1 cellular context compared by ENCODE assay signal in the genomic region with DNA sequence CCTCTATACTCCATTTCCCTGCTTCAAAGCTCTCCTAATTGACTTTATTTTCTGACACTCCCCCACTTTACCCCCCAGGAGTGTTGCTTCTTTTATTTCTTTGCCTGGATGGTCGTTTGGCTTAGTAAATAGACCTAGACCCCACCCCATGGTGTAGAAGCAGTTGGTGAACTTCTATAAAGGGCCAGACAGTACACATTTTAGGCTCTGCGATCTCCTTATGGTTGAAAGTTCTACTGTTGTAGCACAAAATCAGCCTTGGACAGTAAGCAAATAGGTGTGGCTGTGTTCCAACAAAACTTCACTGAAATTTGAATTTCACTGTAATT.
TF ChIP-seq lines count a peak whose summit lies in the region.

No MANE protein-coding gene starts in this region.

TF ChIP-seq in WTC11, 78 proteins besides CTCF, POLR2A, EP300 and RAD21 (continued from another document):
- TF ChIP-seq, protein P1, sequence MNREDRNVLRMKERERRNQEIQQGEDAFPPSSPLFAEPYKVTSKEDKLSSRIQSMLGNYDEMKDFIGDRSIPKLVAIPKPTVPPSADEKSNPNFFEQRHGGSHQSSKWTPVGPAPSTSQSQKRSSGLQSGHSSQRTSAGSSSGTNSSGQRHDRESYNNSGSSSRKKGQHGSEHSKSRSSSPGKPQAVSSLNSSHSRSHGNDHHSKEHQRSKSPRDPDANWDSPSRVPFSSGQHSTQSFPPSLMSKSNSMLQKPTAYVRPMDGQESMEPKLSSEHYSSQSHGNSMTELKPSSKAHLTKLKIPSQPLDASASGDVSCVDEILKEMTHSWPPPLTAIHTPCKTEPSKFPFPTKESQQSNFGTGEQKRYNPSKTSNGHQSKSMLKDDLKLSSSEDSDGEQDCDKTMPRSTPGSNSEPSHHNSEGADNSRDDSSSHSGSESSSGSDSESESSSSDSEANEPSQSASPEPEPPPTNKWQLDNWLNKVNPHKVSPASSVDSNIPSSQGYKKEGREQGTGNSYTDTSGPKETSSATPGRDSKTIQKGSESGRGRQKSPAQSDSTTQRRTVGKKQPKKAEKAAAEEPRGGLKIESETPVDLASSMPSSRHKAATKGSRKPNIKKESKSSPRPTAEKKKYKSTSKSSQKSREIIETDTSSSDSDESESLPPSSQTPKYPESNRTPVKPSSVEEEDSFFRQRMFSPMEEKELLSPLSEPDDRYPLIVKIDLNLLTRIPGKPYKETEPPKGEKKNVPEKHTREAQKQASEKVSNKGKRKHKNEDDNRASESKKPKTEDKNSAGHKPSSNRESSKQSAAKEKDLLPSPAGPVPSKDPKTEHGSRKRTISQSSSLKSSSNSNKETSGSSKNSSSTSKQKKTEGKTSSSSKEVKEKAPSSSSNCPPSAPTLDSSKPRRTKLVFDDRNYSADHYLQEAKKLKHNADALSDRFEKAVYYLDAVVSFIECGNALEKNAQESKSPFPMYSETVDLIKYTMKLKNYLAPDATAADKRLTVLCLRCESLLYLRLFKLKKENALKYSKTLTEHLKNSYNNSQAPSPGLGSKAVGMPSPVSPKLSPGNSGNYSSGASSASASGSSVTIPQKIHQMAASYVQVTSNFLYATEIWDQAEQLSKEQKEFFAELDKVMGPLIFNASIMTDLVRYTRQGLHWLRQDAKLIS (CRISPR knock-in tag; IDR thresholded peaks at IDR 0.05; ENCODE audit: borderline replicate concordance) = no peak
- TF ChIP-seq, protein P2, sequence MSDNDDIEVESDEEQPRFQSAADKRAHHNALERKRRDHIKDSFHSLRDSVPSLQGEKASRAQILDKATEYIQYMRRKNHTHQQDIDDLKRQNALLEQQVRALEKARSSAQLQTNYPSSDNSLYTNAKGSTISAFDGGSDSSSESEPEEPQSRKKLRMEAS (CRISPR knock-in tag; IDR thresholded peaks at IDR 0.05) = no peak
- TF ChIP-seq, protein P3, sequence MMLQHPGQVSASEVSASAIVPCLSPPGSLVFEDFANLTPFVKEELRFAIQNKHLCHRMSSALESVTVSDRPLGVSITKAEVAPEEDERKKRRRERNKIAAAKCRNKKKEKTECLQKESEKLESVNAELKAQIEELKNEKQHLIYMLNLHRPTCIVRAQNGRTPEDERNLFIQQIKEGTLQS (CRISPR knock-in tag; conservative IDR thresholded peaks at IDR 0.05) = no peak
- TF ChIP-seq, protein P4, sequence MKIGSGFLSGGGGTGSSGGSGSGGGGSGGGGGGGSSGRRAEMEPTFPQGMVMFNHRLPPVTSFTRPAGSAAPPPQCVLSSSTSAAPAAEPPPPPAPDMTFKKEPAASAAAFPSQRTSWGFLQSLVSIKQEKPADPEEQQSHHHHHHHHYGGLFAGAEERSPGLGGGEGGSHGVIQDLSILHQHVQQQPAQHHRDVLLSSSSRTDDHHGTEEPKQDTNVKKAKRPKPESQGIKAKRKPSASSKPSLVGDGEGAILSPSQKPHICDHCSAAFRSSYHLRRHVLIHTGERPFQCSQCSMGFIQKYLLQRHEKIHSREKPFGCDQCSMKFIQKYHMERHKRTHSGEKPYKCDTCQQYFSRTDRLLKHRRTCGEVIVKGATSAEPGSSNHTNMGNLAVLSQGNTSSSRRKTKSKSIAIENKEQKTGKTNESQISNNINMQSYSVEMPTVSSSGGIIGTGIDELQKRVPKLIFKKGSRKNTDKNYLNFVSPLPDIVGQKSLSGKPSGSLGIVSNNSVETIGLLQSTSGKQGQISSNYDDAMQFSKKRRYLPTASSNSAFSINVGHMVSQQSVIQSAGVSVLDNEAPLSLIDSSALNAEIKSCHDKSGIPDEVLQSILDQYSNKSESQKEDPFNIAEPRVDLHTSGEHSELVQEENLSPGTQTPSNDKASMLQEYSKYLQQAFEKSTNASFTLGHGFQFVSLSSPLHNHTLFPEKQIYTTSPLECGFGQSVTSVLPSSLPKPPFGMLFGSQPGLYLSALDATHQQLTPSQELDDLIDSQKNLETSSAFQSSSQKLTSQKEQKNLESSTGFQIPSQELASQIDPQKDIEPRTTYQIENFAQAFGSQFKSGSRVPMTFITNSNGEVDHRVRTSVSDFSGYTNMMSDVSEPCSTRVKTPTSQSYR (CRISPR knock-in tag; IDR thresholded peaks at IDR 0.05) = no peak
- TF ChIP-seq, protein P5, sequence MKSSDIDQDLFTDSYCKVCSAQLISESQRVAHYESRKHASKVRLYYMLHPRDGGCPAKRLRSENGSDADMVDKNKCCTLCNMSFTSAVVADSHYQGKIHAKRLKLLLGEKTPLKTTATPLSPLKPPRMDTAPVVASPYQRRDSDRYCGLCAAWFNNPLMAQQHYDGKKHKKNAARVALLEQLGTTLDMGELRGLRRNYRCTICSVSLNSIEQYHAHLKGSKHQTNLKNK (CRISPR knock-in tag; IDR thresholded peaks at IDR 0.05) = no peak
- no peak for TF ChIP-seq GRHL2 (CRISPR knock-in tag; IDR thresholded peaks at IDR 0.05; ENCODE audit: insufficient replicate concordance, severe bottlenecking)
- TF ChIP-seq ZNF317 (CRISPR knock-in tag; IDR thresholded peaks at IDR 0.05; ENCODE audit: borderline replicate concordance, low read depth) = no peak
- TF ChIP-seq, protein P6, sequence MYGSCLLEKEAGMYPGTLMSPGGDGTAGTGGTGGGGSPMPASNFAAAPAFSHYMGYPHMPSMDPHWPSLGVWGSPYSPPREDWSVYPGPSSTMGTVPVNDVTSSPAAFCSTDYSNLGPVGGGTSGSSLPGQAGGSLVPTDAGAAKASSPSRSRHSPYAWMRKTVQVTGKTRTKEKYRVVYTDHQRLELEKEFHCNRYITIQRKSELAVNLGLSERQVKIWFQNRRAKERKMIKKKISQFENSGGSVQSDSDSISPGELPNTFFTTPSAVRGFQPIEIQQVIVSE (CRISPR knock-in tag; IDR thresholded peaks at IDR 0.05; ENCODE audit: borderline replicate concordance) = no peak
